ENCODE assay signal across 8 cellular contexts in the genomic region with DNA sequence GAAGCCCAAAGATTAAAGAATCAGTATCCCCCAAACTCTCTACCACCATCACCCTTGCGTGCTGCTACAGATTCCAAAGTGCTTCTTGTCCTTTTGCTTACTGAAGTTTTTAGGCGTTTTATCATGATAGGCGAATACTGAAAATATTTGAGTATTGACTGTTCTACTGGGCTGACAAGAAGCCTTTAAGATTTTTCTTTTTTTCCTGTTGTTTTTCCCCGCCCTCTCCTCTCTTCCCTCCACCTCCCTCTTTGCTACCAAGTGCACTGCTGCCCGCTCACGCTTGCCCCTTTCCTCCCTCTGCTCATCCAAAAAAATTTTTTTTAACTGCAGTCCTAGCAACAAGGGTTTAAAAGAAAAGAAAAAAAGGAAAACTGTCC. TPM values are rescaled to one million over a fixed set of nuclear protein-coding genes. Genes with fewer than 3 reads are reported as not detected.
DNase-seq lines count a peak whose midpoint lies in the region; ATAC-seq, FAIRE-seq and TF ChIP-seq lines count a peak whose summit lies in the region.

No MANE protein-coding gene starts in this region.

- H3K27ac ChIP-seq in A549, result peak overlapping the region; percentile 87 to 91
- peak overlapping the region; percentile 50; the same call in 1 of the 2 replicates for H3K27ac ChIP-seq in HEK293 (ENCODE audit: extremely low read depth, low read depth, low read length)
- H3K27ac ChIP-seq in HepG2 (ENCODE audit: extremely low read length, insufficient read depth, low read length), result peak overlapping the region; percentile 81

- H3K9me3 Mint-ChIP-seq in type B pancreatic cell, result no peaks in the 10 kb centered on the region

- peak in 1 of 2 experiments; percentile 14 for DNase-seq in A549 (ENCODE audit: low read depth in 1 of 2, low spot score in 1 of 2)
- DNase-seq in astrocyte of the cerebellum (ENCODE audit: low read depth), result no peak
- DNase-seq in HepG2 (ENCODE audit: low spot score), result no peak
- no peak for DNase-seq in type B pancreatic cell (ENCODE audit: extremely low spot score, unreplicated experiment)
- no peak for DNase-seq in activated CD8-positive, alpha-beta memory T cell treated with anti-CD3 and anti-CD28 coated beads for 24 hours

- peak overlapping the region; percentile 100 for H3K4me3 Mint-ChIP-seq in type B pancreatic cell

- WGBS in A549 (ENCODE audit: missing lambda C conversion rate), result 2% methylated on average over 6 of the region's 6 CpGs
- WGBS in HepG2 (ENCODE audit: low lambda C conversion rate), result 2% methylated on average over 6 of the region's 6 CpGs

- TF ChIP-seq RAD21 in A549 (conservative IDR thresholded peaks at IDR 0.05 in 1 of 2, IDR thresholded peaks at IDR 0.05 in 1 of 2) (no peak), HepG2 (CRISPR knock-in tag; IDR thresholded peaks at IDR 0.05) (no peak)

- TF ChIP-seq EP300 in A549 (IDR thresholded peaks at IDR 0.05) (no peak), HepG2 (IDR thresholded peaks at IDR 0.05; ENCODE audit: low read depth in 2 of 2, low read length in 2 of 2) (no peak), HepG2 (CRISPR knock-in tag; IDR thresholded peaks at IDR 0.05; ENCODE audit: borderline replicate concordance) (no peak)

- TF ChIP-seq CTCF in A549 (IDR thresholded peaks at IDR 0.05) (no peak), HEK293 (tag by site-specific recombination; IDR thresholded peaks at IDR 0.05) (no peak), astrocyte of the cerebellum (IDR thresholded peaks at IDR 0.05; ENCODE audit: low read depth, low read length, missing control alignments) (no peak), HepG2 (CRISPR knock-in tag; IDR thresholded peaks at IDR 0.05) (no peak), type B pancreatic cell (conservative IDR thresholded peaks at IDR 0.05) (no peak)

- TF ChIP-seq POLR2A in A549 (IDR thresholded peaks at IDR 0.05; ENCODE audit: low read length) (no peak), HepG2 (IDR thresholded peaks at IDR 0.05; ENCODE audit: insufficient read depth in 1 of 2, low read depth in 2 of 2, low read length in 2 of 2) (no peak)

- no peaks in the 10 kb centered on the region for H3K27me3 Mint-ChIP-seq in type B pancreatic cell

- ATAC-seq in A549 (no peak), HepG2 (no peak), HG02759 (IDR thresholded peaks at IDR 0.05; ENCODE audit: unreplicated experiment) (no peak), HG03520 (IDR thresholded peaks at IDR 0.05; ENCODE audit: unreplicated experiment) (no peak)

- H3K79me2 ChIP-seq in HepG2 (ENCODE audit: insufficient read depth, low read length), result peaks cover 68% of the 10 kb centered on the region

- H3K4me2 ChIP-seq in A549, result peak overlapping the region; percentile 84
- H3K4me2 ChIP-seq in HepG2 (ENCODE audit: low read depth, low read length), result peak overlapping the region; percentile 82

- in situ Hi-C loops in astrocyte of the cerebellum (cut with HindIII; ENCODE audit: low sequenced_read_pairs) (no loop called here), HepG2 (cut with HindIII; ENCODE audit: extremely low pct_ligation_motif_present, low pct_unique_long_range_greater_than_20kb) (no loop called here)

- H3K4me1 ChIP-seq in A549 (peaks cover 12% of the 10 kb centered on the region; the same call in 2 of the 3 replicates), HEK293 (ENCODE audit: control insufficient read depth, insufficient read depth, low read length) (no peaks in the 10 kb centered on the region), HepG2 (ENCODE audit: insufficient read depth, low read length) (peaks cover 49% of the 10 kb centered on the region)

- H3K27me3 ChIP-seq in HepG2 (ENCODE audit: control insufficient read depth in 1 of 2, insufficient read depth in 2 of 2, low read length in 2 of 2), result no peaks in the 10 kb centered on the region; a peak in 1 of 5 replicates

- H4K20me1 ChIP-seq in HepG2 (ENCODE audit: insufficient read depth, low read length), result peaks cover 11% of the 10 kb centered on the region

- H3K36me3 Mint-ChIP-seq in type B pancreatic cell, result peaks cover 7% of the 10 kb centered on the region

- POLR2A ChIA-PET in A549 (lab: Yijun Ruan, JAX), result interaction anchor here (1.5 kb wide), 1 partner anchor 39 kb away, joined by 6 read pairs; a partner anchor contains a TSS
- POLR2A ChIA-PET in HEK293 (lab: Yijun Ruan, JAX), result interaction anchor here (1.4 kb wide), 2 partner anchors 10 to 457 kb away, joined by 4 read pairs; no protein-coding TSS in a partner anchor
- POLR2A ChIA-PET in HepG2 (lab: Yijun Ruan, JAX), result interaction anchor here (1.0 to 2.0 kb wide), 2 partner anchors 11 to 100 kb away, joined by 5 to 6 read pairs; no protein-coding TSS in a partner anchor

- H3K9ac ChIP-seq in HepG2 (ENCODE audit: insufficient read depth, low read depth, low read length), result peak overlapping the region; percentile 96

- FAIRE-seq in A549 (lab: Jason Lieb, UNC) (no peak), HepG2 (lab: Jason Lieb, UNC) (no peak)

- H3K27ac Mint-ChIP-seq in type B pancreatic cell, result peak overlapping the region; percentile 98

- H2AFZ ChIP-seq in HepG2 (ENCODE audit: low read length), result no peak overlapping the region

- no TSS peak for BruUV-seq in HepG2 (replicated peaks; lab: Mats Ljungman, UMichigan)

- H3K4me1 Mint-ChIP-seq in type B pancreatic cell (ENCODE audit: unreplicated experiment), result peaks cover 24% of the 10 kb centered on the region

- H3K36me3 ChIP-seq in HEK293 (ENCODE audit: control insufficient read depth in 2 of 2, insufficient read depth in 1 of 2, low read length in 2 of 2) (peaks cover 0 to 22% of the 10 kb centered on the region in 2 experiments; a peak in 2 of 3 replicates), HepG2 (replicated peaks in 1 of 2; ENCODE audit: control insufficient read depth in 1 of 2, insufficient read depth in 2 of 2, low read length in 2 of 2) (peaks cover 2 to 7% of the 10 kb centered on the region in 2 experiments; a peak in 3 of 5 replicates)

- H3K4me3 ChIP-seq in A549 (peak overlapping the region; percentile 80), HEK293 (ENCODE audit: low read depth, low read length) (peak overlapping the region; percentile 97), astrocyte of the cerebellum (ENCODE audit: low read depth, low read length) (peak overlapping the region; percentile 99), HepG2 (replicated peaks in 1 of 3; ENCODE audit: insufficient read depth in 1 of 3, low read depth in 2 of 3, low read length in 3 of 3) (peak overlapping the region; percentile 91 to 98 (median 97))

- intact Hi-C loops in HepG2 (cut with micrococcal nuclease; ENCODE audit: unreplicated experiment), result loop anchor here (1.0 kb wide), 1 partner anchor 39 kb away; a partner anchor contains a TSS

- CTCF ChIA-PET in A549 (lab: Yijun Ruan, JAX) (interaction anchor here (0.6 to 2.0 kb wide), 2 partner anchors 10 to 1490 kb away, joined by 3 to 5 read pairs; no protein-coding TSS in a partner anchor), HEK293 (lab: Yijun Ruan, JAX) (no interaction called here), HepG2 (lab: Yijun Ruan, JAX; ENCODE audit: low intra/inter-chr PET ratio, low total read pairs) (no interaction called here)

- H3K9me3 ChIP-seq in A549, result no peaks in the 10 kb centered on the region
- H3K9me3 ChIP-seq in HEK293 (ENCODE audit: control insufficient read depth, insufficient read depth, low read depth, low read length), result no peaks in the 10 kb centered on the region
- H3K9me3 ChIP-seq in HepG2 (ENCODE audit: low read length), result no peaks in the 10 kb centered on the region

RNA-seq across cellular contexts. Expression of a gene that starts 0.7 kb away (rescaled TPM):
- polyA plus RNA-seq in A549 (2011; rRNA removed), result 204 and 391 TPM in 2 replicates
- polyA plus RNA-seq in A549 (2012; cell fraction: cytosol; rRNA removed), result 63.7 and 67.8 TPM in 2 replicates
- polyA plus RNA-seq in A549 (2012; cell fraction: nucleus; rRNA removed), result 18.3 and 51.6 TPM in 2 replicates
- polyA plus RNA-seq in A549 (2017; fragmentation: RNase III; extraction: RNeasy Plus Mini Kit Qiagen cat#74134 plus additional on column Dnase treatment), result 233 to 315 TPM (median 269 TPM) in 3 replicates
- polyA minus RNA-seq in A549 (2011; rRNA and poly(A)+ RNA removed), result 45.4 and 52.7 TPM in 2 replicates
- 83.4 and 87.3 TPM in 2 replicates for total RNA-seq in HepG2 (2016; rRNA removed; fragmentation: Illumina TruSeq; extraction: Trizol)
- total RNA-seq in HepG2 (2016; cell fraction: cytosol; rRNA removed; fragmentation: Illumina TruSeq; extraction: Trizol; ENCODE audit: low read depth), result 17.4 and 19.6 TPM in 2 replicates
- 79.8 and 98.6 TPM in 2 replicates for total RNA-seq in HepG2 (2016; cell fraction: insoluble cytoplasmic fraction; rRNA removed; fragmentation: Illumina TruSeq; extraction: Trizol)
- 31.5 and 40.9 TPM in 2 replicates for total RNA-seq in HepG2 (2016; cell fraction: membrane; rRNA removed; fragmentation: Illumina TruSeq; extraction: Trizol)
- 82.3 and 97.7 TPM in 2 replicates for total RNA-seq in HepG2 (2016; cell fraction: nucleus; rRNA removed; fragmentation: Illumina TruSeq; extraction: Trizol)
- polyA plus RNA-seq in HepG2 (2011; rRNA removed), result 134 and 142 TPM in 2 replicates
- polyA plus RNA-seq in HepG2 (2011; cell fraction: cytosol; rRNA removed), result 38.6 and 68.5 TPM in 2 replicates
- 26.0 and 33.3 TPM in 2 replicates for polyA plus RNA-seq in HepG2 (2011; cell fraction: nucleus; rRNA removed)
- 126 and 129 TPM in 2 replicates for polyA plus RNA-seq in HepG2 (2012)
- polyA plus RNA-seq in HepG2 (2016; cell fraction: cytosol; fragmentation: Illumina TruSeq; extraction: Trizol; ENCODE audit: low read depth), result 54.6 and 56.5 TPM in 2 replicates
- polyA plus RNA-seq in HepG2 (2016; cell fraction: insoluble cytoplasmic fraction; fragmentation: Illumina TruSeq; extraction: Trizol; ENCODE audit: low read depth), result 205 and 218 TPM in 2 replicates
- polyA plus RNA-seq in HepG2 (2016; cell fraction: membrane; fragmentation: Illumina TruSeq; extraction: Trizol; ENCODE audit: low read depth), result 66.1 and 67.5 TPM in 2 replicates
- polyA plus RNA-seq in HepG2 (2016; cell fraction: nucleus; fragmentation: Illumina TruSeq; extraction: Trizol; ENCODE audit: insufficient read depth, low read depth), result 331 and 344 TPM in 2 replicates
- polyA minus RNA-seq in HepG2 (2011; rRNA and poly(A)+ RNA removed; ENCODE audit: low replicate concordance), result 26.1 and 46.7 TPM in 2 replicates
- polyA minus RNA-seq in HepG2 (2011; cell fraction: cytosol; rRNA and poly(A)+ RNA removed), result 27.0 and 42.4 TPM in 2 replicates
- 14.4 and 69.1 TPM in 2 replicates for polyA minus RNA-seq in HepG2 (2011; cell fraction: nucleus; rRNA and poly(A)+ RNA removed)
- total RNA-seq in type B pancreatic cell (ENCODE audit: low replicate concordance), result 161 and 190 TPM in 2 replicates

RNA-seq across cellular contexts. Expression of a gene that starts 0.8 kb away (rescaled TPM):
- polyA plus RNA-seq in A549 (2011; rRNA removed) (10.6 and 12.7 TPM in 2 replicates), A549 (2017; fragmentation: RNase III; extraction: RNeasy Plus Mini Kit Qiagen cat#74134 plus additional on column Dnase treatment) (5.1 to 6.6 TPM (median 6.1 TPM) in 3 replicates), HepG2 (2011; rRNA removed) (7.6 and 8.4 TPM in 2 replicates)
- polyA plus RNA-seq in A549 (2012; cell fraction: cytosol; rRNA removed), result 5.5 and 5.6 TPM in 2 replicates
- 8.5 TPM in 2 replicates for polyA plus RNA-seq in A549 (2012; cell fraction: nucleus; rRNA removed)
- polyA minus RNA-seq in A549 (2011; rRNA and poly(A)+ RNA removed), result 36.2 and 42.8 TPM in 2 replicates
- total RNA-seq in HepG2 (2016; rRNA removed; fragmentation: Illumina TruSeq; extraction: Trizol) (9.9 and 10.5 TPM in 2 replicates), type B pancreatic cell (ENCODE audit: low replicate concordance) (5.1 and 8.8 TPM in 2 replicates)
- total RNA-seq in HepG2 (2016; cell fraction: cytosol; rRNA removed; fragmentation: Illumina TruSeq; extraction: Trizol; ENCODE audit: low read depth), result 2.4 and 2.9 TPM in 2 replicates
- total RNA-seq in HepG2 (2016; cell fraction: insoluble cytoplasmic fraction; rRNA removed; fragmentation: Illumina TruSeq; extraction: Trizol), result 8.8 and 9.7 TPM in 2 replicates
- 3.8 and 4.3 TPM in 2 replicates for total RNA-seq in HepG2 (2016; cell fraction: membrane; rRNA removed; fragmentation: Illumina TruSeq; extraction: Trizol)
- total RNA-seq in HepG2 (2016; cell fraction: nucleus; rRNA removed; fragmentation: Illumina TruSeq; extraction: Trizol), result 29.9 and 30.0 TPM in 2 replicates
- 4.8 and 5.6 TPM in 2 replicates for polyA plus RNA-seq in HepG2 (2011; cell fraction: cytosol; rRNA removed)
- 15.9 and 16.0 TPM in 2 replicates for polyA plus RNA-seq in HepG2 (2011; cell fraction: nucleus; rRNA removed)
- polyA plus RNA-seq in HepG2 (2012), result 5.4 and 6.6 TPM in 2 replicates
- polyA plus RNA-seq in HepG2 (2016; cell fraction: cytosol; fragmentation: Illumina TruSeq; extraction: Trizol; ENCODE audit: low read depth), result 0.66 and 0.75 TPM in 2 replicates
- polyA plus RNA-seq in HepG2 (2016; cell fraction: insoluble cytoplasmic fraction; fragmentation: Illumina TruSeq; extraction: Trizol; ENCODE audit: low read depth), result 5.8 and 6.5 TPM in 2 replicates
- polyA plus RNA-seq in HepG2 (2016; cell fraction: membrane; fragmentation: Illumina TruSeq; extraction: Trizol; ENCODE audit: low read depth), result 1.5 and 2.4 TPM in 2 replicates
- 9.2 and 9.4 TPM in 2 replicates for polyA plus RNA-seq in HepG2 (2016; cell fraction: nucleus; fragmentation: Illumina TruSeq; extraction: Trizol; ENCODE audit: insufficient read depth, low read depth)
- polyA minus RNA-seq in HepG2 (2011; rRNA and poly(A)+ RNA removed; ENCODE audit: low replicate concordance), result 26.3 and 30.3 TPM in 2 replicates
- 7.6 and 11.7 TPM in 2 replicates for polyA minus RNA-seq in HepG2 (2011; cell fraction: cytosol; rRNA and poly(A)+ RNA removed)
- 43.0 and 48.2 TPM in 2 replicates for polyA minus RNA-seq in HepG2 (2011; cell fraction: nucleus; rRNA and poly(A)+ RNA removed)

RNA-seq across cellular contexts. Expression of a gene that starts 39.0 kb away (rescaled TPM):
- polyA plus RNA-seq in A549 (2011; rRNA removed) (5.5 and 6.2 TPM in 2 replicates), A549 (2017; fragmentation: RNase III; extraction: RNeasy Plus Mini Kit Qiagen cat#74134 plus additional on column Dnase treatment) (3.5 to 4.4 TPM (median 4.0 TPM) in 3 replicates), HepG2 (2011; rRNA removed) (6.3 and 8.4 TPM in 2 replicates)
- polyA plus RNA-seq in A549 (2012; cell fraction: cytosol; rRNA removed), result 2.4 and 3.4 TPM in 2 replicates
- 8.3 and 9.8 TPM in 2 replicates for polyA plus RNA-seq in A549 (2012; cell fraction: nucleus; rRNA removed)
- polyA minus RNA-seq in A549 (2011; rRNA and poly(A)+ RNA removed), result 18.3 and 21.4 TPM in 2 replicates
- total RNA-seq in HepG2 (2016; rRNA removed; fragmentation: Illumina TruSeq; extraction: Trizol) (14.5 and 15.3 TPM in 2 replicates), type B pancreatic cell (ENCODE audit: low replicate concordance) (5.5 and 10.8 TPM in 2 replicates)
- total RNA-seq in HepG2 (2016; cell fraction: cytosol; rRNA removed; fragmentation: Illumina TruSeq; extraction: Trizol; ENCODE audit: low read depth), result 1.4 and 1.8 TPM in 2 replicates
- 13.8 and 14.7 TPM in 2 replicates for total RNA-seq in HepG2 (2016; cell fraction: insoluble cytoplasmic fraction; rRNA removed; fragmentation: Illumina TruSeq; extraction: Trizol)
- 5.1 and 6.4 TPM in 2 replicates for total RNA-seq in HepG2 (2016; cell fraction: membrane; rRNA removed; fragmentation: Illumina TruSeq; extraction: Trizol)
- 15.8 and 18.6 TPM in 2 replicates for total RNA-seq in HepG2 (2016; cell fraction: nucleus; rRNA removed; fragmentation: Illumina TruSeq; extraction: Trizol)
- 4.5 and 5.8 TPM in 2 replicates for polyA plus RNA-seq in HepG2 (2011; cell fraction: cytosol; rRNA removed)
- 15.0 and 15.9 TPM in 2 replicates for polyA plus RNA-seq in HepG2 (2011; cell fraction: nucleus; rRNA removed)
- polyA plus RNA-seq in HepG2 (2012), result 4.6 and 5.0 TPM in 2 replicates
- 0.83 and 0.93 TPM in 2 replicates for polyA plus RNA-seq in HepG2 (2016; cell fraction: cytosol; fragmentation: Illumina TruSeq; extraction: Trizol; ENCODE audit: low read depth)
- polyA plus RNA-seq in HepG2 (2016; cell fraction: insoluble cytoplasmic fraction; fragmentation: Illumina TruSeq; extraction: Trizol; ENCODE audit: low read depth), result 6.0 and 6.9 TPM in 2 replicates
- polyA plus RNA-seq in HepG2 (2016; cell fraction: membrane; fragmentation: Illumina TruSeq; extraction: Trizol; ENCODE audit: low read depth), result 2.0 and 3.0 TPM in 2 replicates
- 15.9 and 16.7 TPM in 2 replicates for polyA plus RNA-seq in HepG2 (2016; cell fraction: nucleus; fragmentation: Illumina TruSeq; extraction: Trizol; ENCODE audit: insufficient read depth, low read depth)
- polyA minus RNA-seq in HepG2 (2011; rRNA and poly(A)+ RNA removed; ENCODE audit: low replicate concordance), result 23.2 and 42.9 TPM in 2 replicates
- polyA minus RNA-seq in HepG2 (2011; cell fraction: cytosol; rRNA and poly(A)+ RNA removed), result 9.1 and 9.8 TPM in 2 replicates
- 14.9 and 23.2 TPM in 2 replicates for polyA minus RNA-seq in HepG2 (2011; cell fraction: nucleus; rRNA and poly(A)+ RNA removed)
